Comparison of ENCODE assay signal across 2 cellular contexts in the genomic region with DNA sequence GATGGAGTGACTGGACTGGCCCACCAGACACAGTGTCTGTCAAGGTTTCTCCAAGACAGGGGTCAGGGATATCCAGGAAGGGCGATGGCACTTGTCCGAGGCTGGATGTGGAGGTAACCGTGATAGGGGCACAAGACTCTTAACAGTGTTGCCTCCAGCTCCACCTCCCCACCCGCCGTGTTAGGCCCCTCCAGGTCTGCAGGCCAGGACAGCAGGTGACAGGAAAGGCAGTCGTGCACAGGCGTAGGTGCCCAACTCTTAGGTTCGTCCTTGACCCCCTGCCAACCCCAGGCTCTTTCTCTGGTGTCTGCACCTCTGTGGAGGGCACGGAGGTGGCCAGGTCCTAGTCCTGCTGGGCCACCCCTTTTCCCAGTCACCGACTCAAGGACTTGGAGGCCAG.
TF ChIP-seq lines count a peak whose summit lies in the region.

No MANE protein-coding gene starts in this region.

TF ChIP-seq in HepG2, 621 proteins besides CTCF, POLR2A, EP300 and RAD21:
- TF ChIP-seq, protein P1, sequence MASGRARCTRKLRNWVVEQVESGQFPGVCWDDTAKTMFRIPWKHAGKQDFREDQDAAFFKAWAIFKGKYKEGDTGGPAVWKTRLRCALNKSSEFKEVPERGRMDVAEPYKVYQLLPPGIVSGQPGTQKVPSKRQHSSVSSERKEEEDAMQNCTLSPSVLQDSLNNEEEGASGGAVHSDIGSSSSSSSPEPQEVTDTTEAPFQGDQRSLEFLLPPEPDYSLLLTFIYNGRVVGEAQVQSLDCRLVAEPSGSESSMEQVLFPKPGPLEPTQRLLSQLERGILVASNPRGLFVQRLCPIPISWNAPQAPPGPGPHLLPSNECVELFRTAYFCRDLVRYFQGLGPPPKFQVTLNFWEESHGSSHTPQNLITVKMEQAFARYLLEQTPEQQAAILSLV (CRISPR knock-in tag; IDR thresholded peaks at IDR 0.05; ENCODE audit: borderline replicate concordance), result no peak
- TF ChIP-seq PRDM15 (CRISPR knock-in tag; IDR thresholded peaks at IDR 0.05), result no peak
- TF ChIP-seq MIER2 (CRISPR knock-in tag; IDR thresholded peaks at IDR 0.05), result no peak
- no peak for TF ChIP-seq MTF1 (CRISPR knock-in tag; IDR thresholded peaks at IDR 0.05)
- no peak for TF ChIP-seq FOXM1 (CRISPR knock-in tag; IDR thresholded peaks at IDR 0.05)
- no peak for TF ChIP-seq MED13 (CRISPR knock-in tag; IDR thresholded peaks at IDR 0.05)
- TF ChIP-seq, protein P2, sequence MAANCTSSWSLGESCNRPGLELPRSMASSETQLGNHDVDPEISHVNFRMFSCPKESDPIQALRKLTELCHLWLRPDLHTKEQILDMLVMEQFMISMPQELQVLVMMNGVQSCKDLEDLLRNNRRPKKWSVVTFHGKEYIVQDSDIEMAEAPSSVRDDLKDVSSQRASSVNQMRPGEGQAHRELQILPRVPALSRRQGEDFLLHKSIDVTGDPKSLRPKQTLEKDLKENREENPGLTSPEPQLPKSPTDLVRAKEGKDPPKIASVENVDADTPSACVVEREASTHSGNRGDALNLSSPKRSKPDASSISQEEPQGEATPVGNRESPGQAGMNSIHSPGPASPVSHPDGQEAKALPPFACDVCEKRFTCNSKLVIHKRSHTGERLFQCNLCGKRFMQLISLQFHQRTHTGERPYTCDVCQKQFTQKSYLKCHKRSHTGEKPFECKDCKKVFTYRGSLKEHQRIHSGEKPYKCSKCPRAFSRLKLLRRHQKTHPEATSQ (CRISPR knock-in tag; IDR thresholded peaks at IDR 0.05; ENCODE audit: borderline replicate concordance), result no peak
- TF ChIP-seq ZNF563 (CRISPR knock-in tag; IDR thresholded peaks at IDR 0.05), result 0 out of 2 replicates have a peak, but pooled peaks have one; percentile 22
- TF ChIP-seq MNT (IDR thresholded peaks at IDR 0.05), result no peak
TF ChIP-seq in HepG2: peak in this region for 1.

TF ChIP-seq in GM23338, 12 proteins besides CTCF, POLR2A, EP300 and RAD21:
- TF ChIP-seq ZNF114 (CRISPR knock-in tag; IDR thresholded peaks at IDR 0.05) (no peak), STAT1 (IDR thresholded peaks at IDR 0.05; ENCODE audit: unreplicated experiment) (no peak)
- TF ChIP-seq, protein P3, sequence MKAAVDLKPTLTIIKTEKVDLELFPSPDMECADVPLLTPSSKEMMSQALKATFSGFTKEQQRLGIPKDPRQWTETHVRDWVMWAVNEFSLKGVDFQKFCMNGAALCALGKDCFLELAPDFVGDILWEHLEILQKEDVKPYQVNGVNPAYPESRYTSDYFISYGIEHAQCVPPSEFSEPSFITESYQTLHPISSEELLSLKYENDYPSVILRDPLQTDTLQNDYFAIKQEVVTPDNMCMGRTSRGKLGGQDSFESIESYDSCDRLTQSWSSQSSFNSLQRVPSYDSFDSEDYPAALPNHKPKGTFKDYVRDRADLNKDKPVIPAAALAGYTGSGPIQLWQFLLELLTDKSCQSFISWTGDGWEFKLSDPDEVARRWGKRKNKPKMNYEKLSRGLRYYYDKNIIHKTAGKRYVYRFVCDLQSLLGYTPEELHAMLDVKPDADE (IDR thresholded peaks at IDR 0.05), result no peak
